In the genomic region with DNA sequence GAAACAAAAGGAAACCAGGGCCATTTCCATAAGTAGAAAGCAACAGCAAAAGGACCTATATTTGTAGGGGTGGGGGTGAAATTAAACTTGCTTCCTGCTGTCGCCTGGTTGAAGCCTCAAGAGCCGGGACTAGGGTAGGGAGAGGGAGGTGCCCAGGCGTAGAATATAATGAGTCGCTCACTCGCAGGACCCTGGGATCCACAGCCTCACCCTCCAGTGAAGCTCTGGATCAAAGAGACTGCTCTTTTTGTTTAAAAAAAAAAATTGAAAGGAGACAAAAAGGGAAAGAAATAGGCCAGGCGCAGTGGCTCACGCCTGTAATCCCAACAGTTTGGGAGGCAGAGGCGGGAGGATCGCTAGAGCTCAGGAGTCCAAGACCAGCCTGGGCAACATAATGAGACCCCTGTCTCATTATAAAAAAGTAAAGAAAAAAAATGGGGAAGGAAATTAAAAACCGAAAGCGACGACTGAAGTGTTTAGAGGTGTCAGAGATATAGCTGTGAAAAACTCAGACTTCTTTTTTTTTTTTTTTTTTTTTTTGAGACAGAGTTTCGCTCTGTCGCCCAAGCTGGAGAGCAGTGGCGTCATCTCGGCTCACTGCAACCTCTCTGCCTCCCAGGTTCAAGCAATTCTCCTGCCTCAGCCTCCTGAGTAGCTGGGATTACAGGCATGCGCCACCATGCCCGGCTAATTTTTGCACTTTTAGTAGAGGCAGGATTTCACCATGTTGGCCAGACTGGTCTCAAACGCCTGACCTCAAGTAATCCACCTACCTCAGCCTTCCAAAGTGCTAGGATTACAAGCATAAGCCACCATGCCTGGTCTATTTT, we compare ENCODE assay signal across 9 cellular contexts. TPM values are rescaled to one million over a fixed set of nuclear protein-coding genes. Genes with fewer than 3 reads are reported as not detected.
A peak's percentile ranks its signal among the peaks of the same experiment; 100 is the strongest.
DNase-seq lines count a peak whose midpoint lies in the region; ATAC-seq, FAIRE-seq and TF ChIP-seq lines count a peak whose summit lies in the region.
"Had no signal": no experiment of that assay in that cellular context is flagged by ENCODE, and none has a peak within 500 bp of the region (broad histone marks: within the 10 kb centered on the region; RNA-seq: fewer than 3 reads in every experiment).

No MANE protein-coding gene starts in this region.

- H2AFZ ChIP-seq in OCI-LY3 (ENCODE audit: low read depth, low read length): peak overlapping the region; percentile 63; the same call in 1 of the 2 replicates
- peak overlapping the region; percentile 53 for H2AFZ ChIP-seq in astrocyte (ENCODE audit: low read depth, low read length)
- H2AFZ ChIP-seq in osteoblast (ENCODE audit: low read length): peak overlapping the region; percentile 96
- H2AFZ ChIP-seq: hepatocyte had no signal

- peaks cover 12% of the 10 kb centered on the region for H3K4me1 Mint-ChIP-seq in astrocyte (ENCODE audit: low read depth, unreplicated experiment)

- H3K27me3 ChIP-seq in DOHH2 (ENCODE audit: control insufficient read depth, low read length) (peaks cover 3% of the 10 kb centered on the region; the same call in 1 of the 2 replicates), OCI-LY3 (ENCODE audit: low read depth, low read length) (no peaks in the 10 kb centered on the region), astrocyte (ENCODE audit: insufficient read depth, low read length) (no peaks in the 10 kb centered on the region), osteoblast (ENCODE audit: insufficient read depth, low read length) (no peaks in the 10 kb centered on the region)
- H3K27me3 ChIP-seq: hepatocyte had no signal

- no peak overlapping the region for H3K27ac Mint-ChIP-seq in astrocyte (ENCODE audit: unreplicated experiment)

- H3K9me2 ChIP-seq in DOHH2 (replicated peaks; ENCODE audit: control insufficient read depth, low read length): no peaks in the 10 kb centered on the region

- peaks cover 2% of the 10 kb centered on the region for H3K9me3 Mint-ChIP-seq in astrocyte (ENCODE audit: unreplicated experiment)

- peak overlapping the region; percentile 60 for H3K27ac ChIP-seq in DOHH2 (ENCODE audit: low read depth, low read length)
- peak overlapping the region; percentile 52 for H3K27ac ChIP-seq in OCI-LY3 (ENCODE audit: low read length)
- no peak overlapping the region for H3K27ac ChIP-seq in astrocyte (ENCODE audit: low read depth, low read length)
- H3K27ac ChIP-seq in osteoblast (ENCODE audit: low read depth, low read length): peak overlapping the region; percentile 88
- H3K27ac ChIP-seq: hepatocyte had no signal

- H3K4me3 Mint-ChIP-seq in astrocyte (ENCODE audit: unreplicated experiment): no peak overlapping the region

- H3K4me3 ChIP-seq in DOHH2 (ENCODE audit: low read length) (peak overlapping the region; percentile 52), OCI-LY3 (ENCODE audit: low read length) (peak overlapping the region; percentile 53), astrocyte (ENCODE audit: insufficient read depth, low read depth, low read length) (no peak overlapping the region), osteoblast (ENCODE audit: insufficient read depth, low read length) (peak overlapping the region; percentile 55)
- H3K4me3 ChIP-seq: hepatocyte had no signal

- no peak for TF ChIP-seq CTCF in DOHH2 (IDR thresholded peaks at IDR 0.05; ENCODE audit: low read depth, low read length, poor library complexity, severe bottlenecking)
- TF ChIP-seq CTCF in OCI-LY3 (IDR thresholded peaks at IDR 0.05; ENCODE audit: low read depth, low read length): no peak
- no peak for TF ChIP-seq CTCF in astrocyte (IDR thresholded peaks at IDR 0.05; ENCODE audit: insufficient read depth, low read depth, low read length)
- TF ChIP-seq CTCF in osteoblast (IDR thresholded peaks at IDR 0.05; ENCODE audit: extremely low read depth, low read depth, low read length): no peak

- H3K79me2 ChIP-seq in DOHH2 (ENCODE audit: control insufficient read depth, low read length) (no peaks in the 10 kb centered on the region), OCI-LY3 (ENCODE audit: low read length) (no peaks in the 10 kb centered on the region), astrocyte (ENCODE audit: insufficient read depth, low read length) (no peaks in the 10 kb centered on the region), osteoblast (ENCODE audit: insufficient read depth, low read length) (no peaks in the 10 kb centered on the region)
- H3K79me2 ChIP-seq: hepatocyte had no signal

- peaks cover 10% of the 10 kb centered on the region for H3F3A ChIP-seq in DOHH2 (ENCODE audit: control insufficient read depth, insufficient read depth)

- H3K4me2 ChIP-seq in DOHH2 (ENCODE audit: low read length) (peak overlapping the region; percentile 76), OCI-LY3 (ENCODE audit: low read length) (peak overlapping the region; percentile 66), astrocyte (ENCODE audit: low read length) (peak overlapping the region; percentile 59), osteoblast (ENCODE audit: insufficient read depth, low read length) (peak overlapping the region; percentile 86)
- H3K4me2 ChIP-seq: hepatocyte had no signal

- H3K9me3 ChIP-seq in DOHH2 (ENCODE audit: control insufficient read depth, insufficient read depth, low read length) (no peaks in the 10 kb centered on the region), OCI-LY3 (ENCODE audit: insufficient read depth, low read length) (no peaks in the 10 kb centered on the region), astrocyte (ENCODE audit: insufficient read depth, low read depth, low read length) (no peaks in the 10 kb centered on the region), osteoblast (ENCODE audit: low read depth, low read length) (no peaks in the 10 kb centered on the region)

- no peak for ATAC-seq in HG03196 (IDR thresholded peaks at IDR 0.05; ENCODE audit: unreplicated experiment)

- no peak for DNase-seq in astrocyte (ENCODE audit: low read depth)
- no peak for DNase-seq in osteoblast (ENCODE audit: insufficient read length, low spot score, missing footprints)
- DNase-seq in NCI-H1105 treated with DMSO at 0.1 percent for 48 hours (lab: John Stamatoyannopoulos, UW): no peak
- DNase-seq in RPMI8226: no peak
- DNase-seq in SKM-1 (lab: John Stamatoyannopoulos, UW; ENCODE audit: unreplicated experiment): no peak

- no peaks in the 10 kb centered on the region for H4K20me1 ChIP-seq in DOHH2 (ENCODE audit: control insufficient read depth, insufficient read depth, low read depth, low read length)
- no peaks in the 10 kb centered on the region for H4K20me1 ChIP-seq in OCI-LY3 (ENCODE audit: insufficient read depth, low read length)
- no peaks in the 10 kb centered on the region for H4K20me1 ChIP-seq in astrocyte (ENCODE audit: insufficient read depth, low read length)
- H4K20me1 ChIP-seq in osteoblast (ENCODE audit: insufficient read depth, low read length): no peaks in the 10 kb centered on the region

- H3K36me3 Mint-ChIP-seq in astrocyte (ENCODE audit: low read depth, unreplicated experiment): no peaks in the 10 kb centered on the region

- peak overlapping the region; percentile 49 for H3K9ac ChIP-seq in OCI-LY3 (ENCODE audit: low read length)
- no peak overlapping the region for H3K9ac ChIP-seq in astrocyte (ENCODE audit: low read length)

- no peak for FAIRE-seq in astrocyte (lab: Jason Lieb, UNC)

- H3K4me1 ChIP-seq in DOHH2 (ENCODE audit: control insufficient read depth, low read length) (peaks cover 64% of the 10 kb centered on the region), OCI-LY3 (ENCODE audit: low read length) (peaks cover 40% of the 10 kb centered on the region), astrocyte (ENCODE audit: insufficient read depth, low read length) (peaks cover 10% of the 10 kb centered on the region), osteoblast (ENCODE audit: insufficient read depth, low read length) (peaks cover 15% of the 10 kb centered on the region)

- H3K36me3 ChIP-seq in DOHH2 (ENCODE audit: control insufficient read depth, low read length) (no peaks in the 10 kb centered on the region), OCI-LY3 (replicated peaks; ENCODE audit: low read depth, low read length) (no peaks in the 10 kb centered on the region), astrocyte (ENCODE audit: insufficient read depth, low read length) (no peaks in the 10 kb centered on the region), osteoblast (ENCODE audit: insufficient read depth, low read length) (no peaks in the 10 kb centered on the region)

- H3K27me3 Mint-ChIP-seq in astrocyte (ENCODE audit: low read depth, unreplicated experiment): no peaks in the 10 kb centered on the region

RNA-seq across cellular contexts. Expression of a gene that starts 10.9 kb away (rescaled TPM):
- total RNA-seq in astrocyte (8.2 and 9.2 TPM in 2 replicates), osteoblast (16.8 and 25.3 TPM in 2 replicates)

RNA-seq across cellular contexts. Expression of a gene that starts 48.8 kb away (rescaled TPM):
- 44.2 and 54.9 TPM in 2 replicates for total RNA-seq in astrocyte
- total RNA-seq in osteoblast: 42.1 and 49.2 TPM in 2 replicates
